In the genomic region with DNA sequence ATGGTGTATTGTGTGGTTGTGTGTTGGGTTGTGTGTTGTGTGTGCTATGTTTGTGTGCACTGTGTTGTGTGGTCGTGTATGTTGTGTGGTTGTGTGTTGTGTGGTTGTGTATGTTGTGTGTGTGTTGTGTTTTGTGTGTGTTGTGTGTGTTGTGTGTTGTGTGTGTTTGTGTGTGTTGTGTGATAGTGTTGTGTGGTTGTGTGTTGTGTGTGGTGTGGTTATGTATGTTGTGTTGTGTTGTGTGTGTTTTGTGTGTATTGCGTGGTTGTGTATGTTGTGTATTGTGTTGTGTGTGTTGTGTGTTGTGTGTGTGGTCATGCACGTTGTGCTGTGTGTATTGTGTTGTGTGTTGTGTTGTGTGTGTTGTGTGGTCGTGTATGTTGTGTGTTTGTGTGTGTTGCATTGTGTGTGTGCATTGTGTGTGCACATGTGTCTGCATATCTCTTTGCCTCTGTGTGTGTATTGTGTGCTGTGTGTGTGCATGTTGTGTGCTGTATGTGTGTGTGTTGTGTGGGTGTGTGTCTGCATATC, we compare ENCODE assay signal across 20 cellular contexts. TPM values are rescaled to one million over a fixed set of nuclear protein-coding genes. Genes with fewer than 3 reads are reported as not detected.
DNase-seq lines count a peak whose midpoint lies in the region; ATAC-seq, FAIRE-seq and TF ChIP-seq lines count a peak whose summit lies in the region.
"Had no signal": no experiment of that assay in that cellular context is flagged by ENCODE, and none has a peak within 500 bp of the region (broad histone marks: within the 10 kb centered on the region; RNA-seq: fewer than 3 reads in every experiment).

No MANE protein-coding gene starts in this region.

- H3K27me3 Mint-ChIP-seq in activated CD4-positive, alpha-beta T cell treated with anti-CD3 and anti-CD28 coated beads, Interleukin-2, amount 10 ng/mL, durations not matched to agents 24 days and 14 days = peaks cover 5% of the 10 kb centered on the region
- peaks cover 8% of the 10 kb centered on the region for H3K27me3 Mint-ChIP-seq in activated CD4-positive, alpha-beta T cell treated with anti-CD3 and anti-CD28 coated beads for 36 hours
- H3K27me3 Mint-ChIP-seq in central memory CD8-positive, alpha-beta T cell = no peaks in the 10 kb centered on the region
- peaks cover 38% of the 10 kb centered on the region for H3K27me3 Mint-ChIP-seq in neural crest cell (ENCODE audit: low read depth)
- H3K27me3 Mint-ChIP-seq: T-helper 17 cell had no signal

- FAIRE-seq in HTR-8/SVneo (lab: Jason Lieb, UNC) (peak; percentile 99), pancreas (lab: Jason Lieb, UNC) (no peak)
- FAIRE-seq: islet of Langerhans had no signal

- no peak overlapping the region for H3K4me3 ChIP-seq in pancreas
- H3K4me3 ChIP-seq: tibial nerve had no signal

- H3K9me3 Mint-ChIP-seq in activated CD4-positive, alpha-beta T cell treated with anti-CD3 and anti-CD28 coated beads, Interleukin-2, amount 10 ng/mL, durations not matched to agents 24 days and 14 days = no peaks in the 10 kb centered on the region
- H3K9me3 Mint-ChIP-seq in activated CD4-positive, alpha-beta T cell treated with anti-CD3 and anti-CD28 coated beads for 36 hours (ENCODE audit: low read depth) = peaks cover 3% of the 10 kb centered on the region
- H3K9me3 Mint-ChIP-seq in central memory CD8-positive, alpha-beta T cell = no peaks in the 10 kb centered on the region
- H3K9me3 Mint-ChIP-seq in neural crest cell = peaks cover 5% of the 10 kb centered on the region

- intact Hi-C loops in activated CD4-positive, alpha-beta T cell treated with anti-CD3 and anti-CD28 coated beads, Interleukin-2, amount 10 ng/mL, durations not matched to agents 24 days and 14 days (cut with micrococcal nuclease) = loop anchor here (5.0 kb wide), 1 partner anchor 75 kb away; no protein-coding TSS in a partner anchor
- intact Hi-C loops in activated CD4-positive, alpha-beta T cell treated with anti-CD3 and anti-CD28 coated beads for 36 hours (cut with DNase I, micrococcal nuclease) = loop anchor here in 1 of 2 experiments (5.0 kb wide), 1 partner anchor 85 kb away; no protein-coding TSS in a partner anchor
- intact Hi-C loops in pancreas (cut with DNase I) = no loop called here

- peaks cover 0 to 3% (median 0%) of the 10 kb centered on the region in 3 donors for H3K36me3 ChIP-seq in pancreas

- H3K36me3 Mint-ChIP-seq in activated CD4-positive, alpha-beta T cell treated with anti-CD3 and anti-CD28 coated beads, Interleukin-2, amount 10 ng/mL, durations not matched to agents 24 days and 14 days (ENCODE audit: low read depth) = no peaks in the 10 kb centered on the region
- peaks cover 2% of the 10 kb centered on the region for H3K36me3 Mint-ChIP-seq in activated CD4-positive, alpha-beta T cell treated with anti-CD3 and anti-CD28 coated beads for 36 hours (ENCODE audit: low read depth)
- peaks cover 4% of the 10 kb centered on the region for H3K36me3 Mint-ChIP-seq in central memory CD8-positive, alpha-beta T cell (ENCODE audit: insufficient read depth)
- no peaks in the 10 kb centered on the region for H3K36me3 Mint-ChIP-seq in neural crest cell (ENCODE audit: low read depth)

- no peak overlapping the region for H3K27ac ChIP-seq in pancreas
- H3K27ac ChIP-seq: tibial nerve had no signal

- H3K9me3 ChIP-seq in pancreas = no peaks in the 10 kb centered on the region
- H3K9me3 ChIP-seq: tibial nerve had no signal

- peak overlapping the region; percentile 2 for H3K27ac Mint-ChIP-seq in activated CD4-positive, alpha-beta T cell treated with anti-CD3 and anti-CD28 coated beads, Interleukin-2, amount 10 ng/mL, durations not matched to agents 24 days and 14 days
- H3K27ac Mint-ChIP-seq in activated CD4-positive, alpha-beta T cell treated with anti-CD3 and anti-CD28 coated beads for 36 hours = no peak overlapping the region
- peak overlapping the region; percentile 60 for H3K27ac Mint-ChIP-seq in central memory CD8-positive, alpha-beta T cell (ENCODE audit: low read depth)
- H3K27ac Mint-ChIP-seq in neural crest cell (ENCODE audit: unreplicated experiment) = peak overlapping the region; percentile 4

- 53 to 71% methylated on average over 4 of the region's 4 CpGs for WGBS in pancreas, 2 donors

- TF ChIP-seq CTCF in neural crest cell (conservative IDR thresholded peaks at IDR 0.05) (no peak), pancreas (IDR thresholded peaks at IDR 0.05) (no peak)

- no peak for DNase-seq in activated CD4-positive, alpha-beta T cell treated with anti-CD3 and anti-CD28 coated beads, Interleukin-2, amount 10 ng/mL, durations not matched to agents 24 days and 14 days
- no peak for DNase-seq in activated CD4-positive, alpha-beta T cell treated with anti-CD3 and anti-CD28 coated beads for 36 hours
- DNase-seq in HTR-8/SVneo (ENCODE audit: insufficient read length, low spot score) = no peak
- no peak for DNase-seq in central memory CD8-positive, alpha-beta T cell (ENCODE audit: low spot score in 2 of 2)
- DNase-seq in neural crest cell (ENCODE audit: low read depth, low spot score) = no peak
- DNase-seq in stimulated activated naive CD4-positive, alpha-beta T cell treated with Interleukin-2 at 50 U/mL for 16 hours (lab: John Stamatoyannopoulos, UW) = no peak
- DNase-seq in pancreas = no peak
- no peak for DNase-seq in NCI-H345 (lab: John Stamatoyannopoulos, UW)
- DNase-seq: activated T-cell treated with anti-CD3 and anti-CD28 coated beads, Interleukin-2, amount 50 U/mL, for 48 hours; amniotic stem cell; EL; Karpas-422; NCI-H146; T-helper 17 cell had no signal

- ATAC-seq in activated CD4-positive, alpha-beta T cell treated with anti-CD3 and anti-CD28 coated beads for 36 hours = no peak
- ATAC-seq in central memory CD8-positive, alpha-beta T cell (replicated peaks; ENCODE audit: extremely low read depth, poor library complexity, severe bottlenecking) = no peak
- ATAC-seq in pancreas = no peak
- ATAC-seq: activated CD4-positive, CD25-positive, alpha-beta regulatory T cell treated with anti-CD3 and anti-CD28 coated beads, Interleukin-2, amount 50 U/mL, for 24 hours; sciatic nerve; T-helper 17 cell had no signal

- H3K4me1 ChIP-seq in pancreas = peaks cover under 1 to 18% (median 5%) of the 10 kb centered on the region in 3 donors

- H3K4me3 Mint-ChIP-seq in activated CD4-positive, alpha-beta T cell treated with anti-CD3 and anti-CD28 coated beads, Interleukin-2, amount 10 ng/mL, durations not matched to agents 24 days and 14 days = no peak overlapping the region
- H3K4me3 Mint-ChIP-seq in activated CD4-positive, alpha-beta T cell treated with anti-CD3 and anti-CD28 coated beads for 36 hours = no peak overlapping the region
- no peak overlapping the region for H3K4me3 Mint-ChIP-seq in central memory CD8-positive, alpha-beta T cell
- H3K4me3 Mint-ChIP-seq in neural crest cell = no peak overlapping the region
- H3K4me3 Mint-ChIP-seq: T-helper 17 cell had no signal

- CTCF ChIA-PET in activated CD4-positive, alpha-beta T cell treated with anti-CD3 and anti-CD28 coated beads for 36 hours (lab: Charles Lee) = no interaction called here

- POLR2A ChIA-PET in activated CD4-positive, alpha-beta T cell treated with anti-CD3 and anti-CD28 coated beads for 36 hours (lab: Charles Lee) = no interaction called here

- peaks cover 27% of the 10 kb centered on the region for H3K4me1 Mint-ChIP-seq in activated CD4-positive, alpha-beta T cell treated with anti-CD3 and anti-CD28 coated beads, Interleukin-2, amount 10 ng/mL, durations not matched to agents 24 days and 14 days
- H3K4me1 Mint-ChIP-seq in activated CD4-positive, alpha-beta T cell treated with anti-CD3 and anti-CD28 coated beads for 36 hours = peaks cover 7% of the 10 kb centered on the region
- H3K4me1 Mint-ChIP-seq in central memory CD8-positive, alpha-beta T cell = peaks cover 17% of the 10 kb centered on the region
- peaks cover 12% of the 10 kb centered on the region for H3K4me1 Mint-ChIP-seq in neural crest cell

- H3K27me3 ChIP-seq in pancreas = no peaks in the 10 kb centered on the region
- H3K27me3 ChIP-seq: tibial nerve had no signal

RNA-seq across cellular contexts. Expression of a gene that starts 2.9 kb away (rescaled TPM):
- 4.8 and 5.3 TPM in 2 replicates for total RNA-seq in activated CD4-positive, alpha-beta T cell treated with anti-CD3 and anti-CD28 coated beads, Interleukin-2, amount 10 ng/mL, durations not matched to agents 24 days and 14 days
- 1 to 10 TPM in 1 of 2 experiments, under 1 TPM in 1; 0.93 to 1.0 TPM for total RNA-seq in activated CD4-positive, alpha-beta T cell treated with anti-CD3 and anti-CD28 coated beads for 36 hours
- total RNA-seq in neural crest cell (0.37 TPM in 1 of 2 replicates, not detected in the other), pancreas (1,000 to 10,000 TPM in 2 of 6 donors, 100 to 1,000 TPM in 3, 10 to 100 TPM in 1; 67.7 to 3,753 (median 558) TPM)
- 1,000 to 10,000 TPM in 1 of 2 donors, 100 to 1,000 TPM in 1; 447 to 1,383 TPM for polyA plus RNA-seq in pancreas

RNA-seq across cellular contexts. Expression of a gene that starts 19.9 kb away (rescaled TPM):
- total RNA-seq in activated CD4-positive, alpha-beta T cell treated with anti-CD3 and anti-CD28 coated beads, Interleukin-2, amount 10 ng/mL, durations not matched to agents 24 days and 14 days = 97.7 and 107 TPM in 2 replicates
- total RNA-seq in activated CD4-positive, alpha-beta T cell treated with anti-CD3 and anti-CD28 coated beads for 36 hours = 10 to 100 TPM; 58.8 to 59.9 TPM
- total RNA-seq in neural crest cell (43.2 and 52.9 TPM in 2 replicates), pancreas (10 to 100 TPM; 46.1 to 62.6 (median 52.0) TPM)
- 100 to 1,000 TPM; 108 to 154 TPM for polyA plus RNA-seq in pancreas

RNA-seq across cellular contexts. Expression of a gene that starts 22.0 kb away (rescaled TPM):
- total RNA-seq in activated CD4-positive, alpha-beta T cell treated with anti-CD3 and anti-CD28 coated beads, Interleukin-2, amount 10 ng/mL, durations not matched to agents 24 days and 14 days = 66.3 and 67.7 TPM in 2 replicates
- total RNA-seq in activated CD4-positive, alpha-beta T cell treated with anti-CD3 and anti-CD28 coated beads for 36 hours = 10 to 100 TPM; 45.1 to 50.0 TPM
- total RNA-seq in neural crest cell (19.0 and 20.6 TPM in 2 replicates), pancreas (10 to 100 TPM; 16.4 to 36.8 (median 21.9) TPM)
- polyA plus RNA-seq in pancreas = 100 to 1,000 TPM in 1 of 2 donors, 10 to 100 TPM in 1; 92.1 to 102 TPM

RNA-seq across cellular contexts. Expression of a gene that starts 47.5 kb away (rescaled TPM):
- 172 and 173 TPM in 2 replicates for total RNA-seq in activated CD4-positive, alpha-beta T cell treated with anti-CD3 and anti-CD28 coated beads, Interleukin-2, amount 10 ng/mL, durations not matched to agents 24 days and 14 days
- 10 to 100 TPM; 31.8 to 33.0 TPM for total RNA-seq in activated CD4-positive, alpha-beta T cell treated with anti-CD3 and anti-CD28 coated beads for 36 hours
- total RNA-seq in neural crest cell (not detected in 2 replicates), pancreas (1 to 10 TPM in 2 of 6 donors, under 1 TPM in 3, not detected in 1; 0.67 to 5.9 (median 0.98) TPM)
- polyA plus RNA-seq in pancreas = 1 to 10 TPM; 1.9 to 5.6 TPM
- total RNA-seq: A172, cerebellum had no signal

RNA-seq across cellular contexts. Expression of a gene that starts 49.7 kb away (rescaled TPM):
- total RNA-seq in activated CD4-positive, alpha-beta T cell treated with anti-CD3 and anti-CD28 coated beads, Interleukin-2, amount 10 ng/mL, durations not matched to agents 24 days and 14 days = 9.8 and 11.0 TPM in 2 replicates
- total RNA-seq in activated CD4-positive, alpha-beta T cell treated with anti-CD3 and anti-CD28 coated beads for 36 hours = 10 to 100 TPM; 20.7 to 23.2 TPM
- total RNA-seq in neural crest cell (not detected in 2 replicates), pancreas (10 to 100 TPM; 10.1 to 19.6 (median 13.5) TPM)
- polyA plus RNA-seq in pancreas = 10 to 100 TPM; 31.9 to 33.0 TPM
- total RNA-seq: A172 had no signal

Comparison
In these comparisons a context has a peak if more than half of its experiments do, and no peak if none do; other contexts are left out.
1. RNA of a gene that starts 2.9 kb away (total RNA-seq): 67.7 to 3,753 TPM in pancreas; 4.8 to 5.3 TPM in activated CD4-positive, alpha-beta T cell treated with anti-CD3 and anti-CD28 coated beads, Interleukin-2, amount 10 ng/mL, durations not matched to agents 24 days and 14 days, 0.93 to 1.0 TPM in activated CD4-positive, alpha-beta T cell treated with anti-CD3 and anti-CD28 coated beads for 36 hours and 0.37 TPM in neural crest cell; every median in the first group is over 10 times any median in the second.